Comparison of ENCODE assay signal across 25 cellular contexts in the genomic region with DNA sequence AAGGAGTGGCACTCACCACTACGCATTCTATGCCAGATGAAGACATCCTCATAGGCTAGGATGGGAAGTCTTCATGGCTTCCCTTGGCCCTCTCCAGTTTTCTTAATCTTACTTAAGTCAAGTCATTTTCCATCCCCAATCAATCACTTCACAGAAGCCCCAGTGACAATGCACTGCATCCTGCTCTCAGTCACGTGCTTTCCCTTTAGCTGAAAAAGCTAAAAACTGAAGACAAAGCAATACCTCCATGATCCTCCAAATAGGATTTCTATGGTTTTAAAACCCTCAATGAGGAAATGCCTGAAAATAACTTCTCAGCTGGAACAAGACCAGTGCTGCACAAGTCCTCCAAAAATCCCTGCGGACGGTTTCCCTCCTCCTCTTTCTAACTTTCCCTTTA.
"Had no signal": no experiment of that assay in that cellular context is flagged by ENCODE, and none has a peak within 500 bp of the region (broad histone marks: within the 10 kb centered on the region; RNA-seq: fewer than 3 reads in every experiment).

No MANE protein-coding gene starts in this region.

- H3K4me3 ChIP-seq: coronary artery, esophagus squamous epithelium, lower lobe of right lung, stomach, testis, tibial artery had no signal

- H3K27me3 ChIP-seq: esophagus squamous epithelium, stomach, testis, tibial artery had no signal

- H3K36me3 ChIP-seq: esophagus squamous epithelium, lower lobe of right lung, stomach, tibial artery had no signal

- H3K27me3 Mint-ChIP-seq: memory B cell, progenitor cell of endocrine pancreas, type B pancreatic cell had no signal

- H3K9me3 Mint-ChIP-seq: type B pancreatic cell had no signal

- FAIRE-seq: endothelial cell of umbilical vein, frontal cortex had no signal

- H3K9ac ChIP-seq: parathyroid adenoma had no signal

- H3K27ac ChIP-seq: coronary artery, esophagus squamous epithelium, lower lobe of right lung, parathyroid adenoma, stomach, testis had no signal

- H3K36me3 Mint-ChIP-seq: immature natural killer cell; memory B cell; natural killer cell; stimulated activated effector memory CD8-positive, alpha-beta T cell treated with anti-CD3 and anti-CD28 coated beads, Interleukin-12 subunit alpha, Interleukin-12 subunit beta, amount 100 ng/mL, for 72 hours; type B pancreatic cell had no signal

- H3K4me1 Mint-ChIP-seq: immature natural killer cell; natural killer cell; stimulated activated effector memory CD8-positive, alpha-beta T cell treated with anti-CD3 and anti-CD28 coated beads, Interleukin-12 subunit alpha, Interleukin-12 subunit beta, amount 100 ng/mL, for 72 hours had no signal

- DNase-seq: dermis blood vessel endothelial cell; effector memory CD4-positive, alpha-beta T cell; esophagus squamous epithelium; hypothalamus; immature natural killer cell; islet precursor cell; left ventricle myocardium superior; lower lobe of right lung; natural killer cell; stimulated activated CD4-positive, alpha-beta T cell treated with anti-CD3 and anti-CD28 coated beads, Interleukin-2, amount 100 ng/mL, for 24 hours; stimulated activated CD4-positive, alpha-beta T cell treated with anti-CD3 and anti-CD28 coated beads, Interleukin-4, amount 100 ng/mL, for 24 hours; stimulated activated naive CD4-positive, alpha-beta T cell treated with Interleukin-2 at 50 U/mL for 16 hours; stomach; testis; tibial artery had no signal

- H3K4me3 Mint-ChIP-seq: immature natural killer cell; memory B cell; natural killer cell; neural crest cell; stimulated activated effector memory CD8-positive, alpha-beta T cell treated with anti-CD3 and anti-CD28 coated beads, Interleukin-12 subunit alpha, Interleukin-12 subunit beta, amount 100 ng/mL, for 72 hours; type B pancreatic cell had no signal

- ATAC-seq: left ventricle myocardium superior; lower lobe of right lung; natural killer cell; sciatic nerve; stimulated activated effector memory CD8-positive, alpha-beta T cell treated with anti-CD3 and anti-CD28 coated beads, Interleukin-12 subunit alpha, Interleukin-12 subunit beta, amount 100 ng/mL, for 72 hours had no signal

- H3K4me1 ChIP-seq: esophagus squamous epithelium, parathyroid adenoma, testis had no signal

- H3K9me3 ChIP-seq: esophagus squamous epithelium, lower lobe of right lung, stomach, testis, tibial artery had no signal

- H3K79me2 ChIP-seq: parathyroid adenoma had no signal

- H3K27ac Mint-ChIP-seq: immature natural killer cell; memory B cell; natural killer cell; progenitor cell of endocrine pancreas; stimulated activated effector memory CD8-positive, alpha-beta T cell treated with anti-CD3 and anti-CD28 coated beads, Interleukin-12 subunit alpha, Interleukin-12 subunit beta, amount 100 ng/mL, for 72 hours; type B pancreatic cell had no signal

- H2AFZ ChIP-seq: parathyroid adenoma had no signal
